In genomic region chr7:7968544-7969305, GRCh38 we compare ENCODE assay signal across 8 cellular contexts. TPM values are rescaled to one million over a fixed set of nuclear protein-coding genes. Genes with fewer than 3 reads are reported as not detected.
DNase-seq lines count a peak whose midpoint lies in the region; ATAC-seq, FAIRE-seq and TF ChIP-seq lines count a peak whose summit lies in the region.

GLCCI1 (plus strand) TSS chr7:7968796; CDS start chr7:7969351, 555 bp downstream.

- H3K79me2 ChIP-seq in HepG2 (ENCODE audit: insufficient read depth, low read length) = no peaks in the 10 kb centered on the region

- no peak for TF ChIP-seq CTCF in C4-2B (conservative IDR thresholded peaks at IDR 0.05)
- TF ChIP-seq CTCF in HepG2 (CRISPR knock-in tag; IDR thresholded peaks at IDR 0.05) = no peak

- POLR2A ChIA-PET in HepG2 (lab: Yijun Ruan, JAX) = no interaction called here

- H3K27ac ChIP-seq in C4-2B (peak within 1 kb of the TSS; percentile 84), HepG2 (ENCODE audit: extremely low read length, insufficient read depth, low read length) (peak within 1 kb of the TSS; percentile 56)

- CTCF ChIA-PET in HepG2 (lab: Yijun Ruan, JAX; ENCODE audit: low intra/inter-chr PET ratio, low total read pairs) = no interaction called here

- DNase-seq in NCI-H774 (lab: John Stamatoyannopoulos, UW) (peak; percentile 98), dermis blood vessel endothelial cell (peak; percentile 98), HepG2 (ENCODE audit: low spot score) (peak; percentile 95)
- peak; percentile 96 for DNase-seq in activated CD4-positive, alpha-beta T cell treated with anti-CD3 and anti-CD28 coated beads, Interleukin-2, amount 50 U/mL, for 4 hours
- peak; percentile 97 for DNase-seq in stimulated activated CD4-positive, alpha-beta T cell treated with anti-CD3 and anti-CD28 coated beads, Interleukin-4, amount 100 ng/mL, for 1 hour

- H3K4me1 ChIP-seq in HepG2 (ENCODE audit: insufficient read depth, low read length) = peaks cover 31% of the 10 kb centered on the region

- ATAC-seq in GM19395 (IDR thresholded peaks at IDR 0.05; ENCODE audit: unreplicated experiment) (peak; percentile 83), HG03565 (IDR thresholded peaks at IDR 0.05; ENCODE audit: unreplicated experiment) (peak; percentile 73), HepG2 (peak; percentile 99)

- WGBS in HepG2 (ENCODE audit: low lambda C conversion rate) = 3% methylated on average over 13 of the region's 77 CpGs

- intact Hi-C loops in HepG2 (cut with micrococcal nuclease; ENCODE audit: unreplicated experiment) = no loop called here

- BruUV-seq in HepG2 (replicated peaks; lab: Mats Ljungman, UMichigan) = no TSS peak

- H3K9ac ChIP-seq in HepG2 (ENCODE audit: insufficient read depth, low read depth, low read length) = peak within 1 kb of the TSS; percentile 65

- in situ Hi-C loops in HepG2 (cut with HindIII; ENCODE audit: extremely low pct_ligation_motif_present, low pct_unique_long_range_greater_than_20kb) = no loop called here

- H3K9me3 ChIP-seq in HepG2 (ENCODE audit: low read length) = no peaks in the 10 kb centered on the region

- peaks cover 0 to 5% of the 10 kb centered on the region in 2 experiments; a peak in 1 of 5 replicates for H3K27me3 ChIP-seq in HepG2 (ENCODE audit: control insufficient read depth in 1 of 2, insufficient read depth in 2 of 2, low read length in 2 of 2)

- TF ChIP-seq EP300 in HepG2 (IDR thresholded peaks at IDR 0.05; ENCODE audit: low read depth in 2 of 2, low read length in 2 of 2) (no peak), HepG2 (CRISPR knock-in tag; IDR thresholded peaks at IDR 0.05; ENCODE audit: borderline replicate concordance) (no peak)

- H3K4me2 ChIP-seq in HepG2 (ENCODE audit: low read depth, low read length) = peak within 1 kb of the TSS; percentile 91

- H3K4me3 ChIP-seq in HepG2 (replicated peaks in 1 of 3; ENCODE audit: insufficient read depth in 1 of 3, low read depth in 2 of 3, low read length in 3 of 3) = peak within 1 kb of the TSS; percentile 69 to 86 (median 78)

- no peaks in the 10 kb centered on the region for H3K36me3 ChIP-seq in HepG2 (replicated peaks in 1 of 2; ENCODE audit: control insufficient read depth in 1 of 2, insufficient read depth in 2 of 2, low read length in 2 of 2)

- TF ChIP-seq RAD21 in HepG2 (CRISPR knock-in tag; IDR thresholded peaks at IDR 0.05) = 0 out of 2 replicates have a peak, but pooled peaks have one; percentile 15

- peak within 1 kb of the TSS; percentile 82 for H2AFZ ChIP-seq in HepG2 (ENCODE audit: low read length)

- peak; percentile 96 for FAIRE-seq in HepG2 (lab: Jason Lieb, UNC)

- peak; percentile 44 to 63; a peak in 2 of 4 replicates for TF ChIP-seq POLR2A in HepG2 (IDR thresholded peaks at IDR 0.05; ENCODE audit: insufficient read depth in 1 of 2, low read depth in 2 of 2, low read length in 2 of 2)

- H4K20me1 ChIP-seq in HepG2 (ENCODE audit: insufficient read depth, low read length) = no peaks in the 10 kb centered on the region

TF ChIP-seq in HepG2, 621 proteins besides CTCF, POLR2A, EP300 and RAD21 (continues in another document):
- TF ChIP-seq MAFK (conservative IDR thresholded peaks at IDR 0.05 in 1 of 2, IDR thresholded peaks at IDR 0.05 in 1 of 2; ENCODE audit: low read length in 2 of 2) (no peak), PLRG1 (conservative IDR thresholded peaks at IDR 0.05) (no peak), KLF13 (CRISPR knock-in tag; IDR thresholded peaks at IDR 0.05) (no peak), FOXM1 (CRISPR knock-in tag; IDR thresholded peaks at IDR 0.05) (no peak), ZGPAT (CRISPR knock-in tag; IDR thresholded peaks at IDR 0.05) (peak; percentile 85; the same call in 1 of the 2 replicates), ATF3 (CRISPR knock-in tag; IDR thresholded peaks at IDR 0.05) (no peak), SRY (CRISPR knock-in tag; IDR thresholded peaks at IDR 0.05) (no peak), ZNF772 (CRISPR knock-in tag; IDR thresholded peaks at IDR 0.05) (no peak), NFATC3 (CRISPR knock-in tag; IDR thresholded peaks at IDR 0.05) (no peak), THAP11 (CRISPR knock-in tag; IDR thresholded peaks at IDR 0.05) (peak; percentile 14; the same call in 1 of the 2 replicates), MIER2 (CRISPR knock-in tag; IDR thresholded peaks at IDR 0.05) (no peak), DR1 (CRISPR knock-in tag; IDR thresholded peaks at IDR 0.05) (no peak; the same call in 1 of the 2 replicates), ZNF616 (CRISPR knock-in tag; IDR thresholded peaks at IDR 0.05; ENCODE audit: low read depth) (no peak), TOE1 (CRISPR knock-in tag; IDR thresholded peaks at IDR 0.05) (no peak), ZNF292 (CRISPR knock-in tag; IDR thresholded peaks at IDR 0.05; ENCODE audit: borderline replicate concordance, low read depth) (peak; percentile 44; the same call in 1 of the 2 replicates), ZNF883 (CRISPR knock-in tag; IDR thresholded peaks at IDR 0.05; ENCODE audit: not compliant biosample characterization) (peak; percentile 58), SIX4 (CRISPR knock-in tag; IDR thresholded peaks at IDR 0.05) (no peak), ZNF124 (CRISPR knock-in tag; IDR thresholded peaks at IDR 0.05) (peak; percentile 60; the same call in 1 of the 2 replicates), ZNF75D (CRISPR knock-in tag; IDR thresholded peaks at IDR 0.05; ENCODE audit: borderline replicate concordance) (no peak), PCBP2 (optimal IDR thresholded peaks at IDR 0.05; ENCODE audit: low read depth, low read length, poor library complexity, severe bottlenecking) (no peak)
- TF ChIP-seq, protein P1, sequence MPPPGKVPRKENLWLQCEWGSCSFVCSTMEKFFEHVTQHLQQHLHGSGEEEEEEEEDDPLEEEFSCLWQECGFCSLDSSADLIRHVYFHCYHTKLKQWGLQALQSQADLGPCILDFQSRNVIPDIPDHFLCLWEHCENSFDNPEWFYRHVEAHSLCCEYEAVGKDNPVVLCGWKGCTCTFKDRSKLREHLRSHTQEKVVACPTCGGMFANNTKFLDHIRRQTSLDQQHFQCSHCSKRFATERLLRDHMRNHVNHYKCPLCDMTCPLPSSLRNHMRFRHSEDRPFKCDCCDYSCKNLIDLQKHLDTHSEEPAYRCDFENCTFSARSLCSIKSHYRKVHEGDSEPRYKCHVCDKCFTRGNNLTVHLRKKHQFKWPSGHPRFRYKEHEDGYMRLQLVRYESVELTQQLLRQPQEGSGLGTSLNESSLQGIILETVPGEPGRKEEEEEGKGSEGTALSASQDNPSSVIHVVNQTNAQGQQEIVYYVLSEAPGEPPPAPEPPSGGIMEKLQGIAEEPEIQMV (CRISPR knock-in tag; IDR thresholded peaks at IDR 0.05; ENCODE audit: low read depth) = 0 out of 2 replicates have a peak, but pooled peaks have one; percentile 52

RNA-seq across cellular contexts. Expression of gene GLCCI1, which starts in this region (rescaled TPM):
- total RNA-seq in dermis blood vessel endothelial cell (0.85 and 2.1 TPM in 2 replicates), HepG2 (2016; rRNA removed; fragmentation: Illumina TruSeq; extraction: Trizol) (1.6 and 1.7 TPM in 2 replicates)
- total RNA-seq in HepG2 (2016; cell fraction: cytosol; rRNA removed; fragmentation: Illumina TruSeq; extraction: Trizol; ENCODE audit: low read depth) = 2.2 and 2.6 TPM in 2 replicates
- total RNA-seq in HepG2 (2016; cell fraction: insoluble cytoplasmic fraction; rRNA removed; fragmentation: Illumina TruSeq; extraction: Trizol) = 1.4 and 1.5 TPM in 2 replicates
- 1.0 and 1.1 TPM in 2 replicates for total RNA-seq in HepG2 (2016; cell fraction: membrane; rRNA removed; fragmentation: Illumina TruSeq; extraction: Trizol)
- 2.8 and 5.0 TPM in 2 replicates for total RNA-seq in HepG2 (2016; cell fraction: nucleus; rRNA removed; fragmentation: Illumina TruSeq; extraction: Trizol)
- 1.3 and 2.2 TPM in 2 replicates for polyA plus RNA-seq in HepG2 (2011; rRNA removed)
- polyA plus RNA-seq in HepG2 (2011; cell fraction: cytosol; rRNA removed) = 0.87 and 2.0 TPM in 2 replicates
- 1.8 and 2.8 TPM in 2 replicates for polyA plus RNA-seq in HepG2 (2011; cell fraction: nucleus; rRNA removed)
- 2.4 and 3.0 TPM in 2 replicates for polyA plus RNA-seq in HepG2 (2012)
- 0.10 and 0.17 TPM in 2 replicates for polyA plus RNA-seq in HepG2 (2016; cell fraction: cytosol; fragmentation: Illumina TruSeq; extraction: Trizol; ENCODE audit: low read depth)
- 1.5 and 2.1 TPM in 2 replicates for polyA plus RNA-seq in HepG2 (2016; cell fraction: insoluble cytoplasmic fraction; fragmentation: Illumina TruSeq; extraction: Trizol; ENCODE audit: low read depth)
- 0.37 and 0.43 TPM in 2 replicates for polyA plus RNA-seq in HepG2 (2016; cell fraction: membrane; fragmentation: Illumina TruSeq; extraction: Trizol; ENCODE audit: low read depth)
- polyA plus RNA-seq in HepG2 (2016; cell fraction: nucleus; fragmentation: Illumina TruSeq; extraction: Trizol; ENCODE audit: insufficient read depth, low read depth) = 2.3 and 4.0 TPM in 2 replicates
- polyA minus RNA-seq in HepG2 (2011; rRNA and poly(A)+ RNA removed; ENCODE audit: low replicate concordance) = 4.7 and 114 TPM in 2 replicates
- 3.2 and 3.4 TPM in 2 replicates for polyA minus RNA-seq in HepG2 (2011; cell fraction: cytosol; rRNA and poly(A)+ RNA removed)
- 14.8 and 17.7 TPM in 2 replicates for polyA minus RNA-seq in HepG2 (2011; cell fraction: nucleus; rRNA and poly(A)+ RNA removed)

Comparison
In these comparisons a context has a peak if more than half of its experiments do, and no peak if none do; other contexts are left out.
1. Peak in every context shown above with its lines: DNase-seq, ATAC-seq, H3K4me3 ChIP-seq and H3K27ac ChIP-seq.